1 cellular context compared by ENCODE assay signal in genomic region chr5:173623296-173623771, GRCh38.
TF ChIP-seq lines count a peak whose summit lies in the region.

No MANE protein-coding gene starts in this region.

TF ChIP-seq in HepG2, 621 proteins besides CTCF, POLR2A, EP300 and RAD21 (continued from another document):
- TF ChIP-seq ZNF142 (CRISPR knock-in tag; IDR thresholded peaks at IDR 0.05) (0 out of 2 replicates have a peak, but pooled peaks have one; percentile 18), TBX2 (CRISPR knock-in tag; IDR thresholded peaks at IDR 0.05; ENCODE audit: borderline replicate concordance) (peak; percentile 77; the same call in 1 of the 2 replicates), GATAD1 (CRISPR knock-in tag; IDR thresholded peaks at IDR 0.05) (0 out of 2 replicates have a peak, but pooled peaks have one; percentile 24), FOXO1 (CRISPR knock-in tag; IDR thresholded peaks at IDR 0.05) (peak; percentile 75; the same call in 1 of the 2 replicates), BRD4 (CRISPR knock-in tag; IDR thresholded peaks at IDR 0.05) (0 out of 2 replicates have a peak, but pooled peaks have one; percentile 39), LCORL (IDR thresholded peaks at IDR 0.05) (no peak), LCORL (CRISPR knock-in tag; IDR thresholded peaks at IDR 0.05) (peak; percentile 83), ZZZ3 (CRISPR knock-in tag; IDR thresholded peaks at IDR 0.05; ENCODE audit: borderline replicate concordance) (no peak), HNF4G (IDR thresholded peaks at IDR 0.05; ENCODE audit: borderline replicate concordance, low read depth, low read length) (peak; percentile 69), HNF4G (CRISPR knock-in tag; IDR thresholded peaks at IDR 0.05; ENCODE audit: borderline replicate concordance, low read depth) (peak; percentile 78), ZNF232 (CRISPR knock-in tag; IDR thresholded peaks at IDR 0.05; ENCODE audit: borderline replicate concordance) (peak; percentile 79; the same call in 1 of the 2 replicates), ZEB1 (IDR thresholded peaks at IDR 0.05; ENCODE audit: insufficient replicate concordance, low read depth) (peak; percentile 92), IKZF5 (CRISPR knock-in tag; IDR thresholded peaks at IDR 0.05) (0 out of 2 replicates have a peak, but pooled peaks have one; percentile 18), GMEB1 (CRISPR knock-in tag; IDR thresholded peaks at IDR 0.05; ENCODE audit: borderline replicate concordance) (peak; percentile 40; the same call in 1 of the 2 replicates)
